ENCODE assay signal across 1 cellular context in the genomic region with DNA sequence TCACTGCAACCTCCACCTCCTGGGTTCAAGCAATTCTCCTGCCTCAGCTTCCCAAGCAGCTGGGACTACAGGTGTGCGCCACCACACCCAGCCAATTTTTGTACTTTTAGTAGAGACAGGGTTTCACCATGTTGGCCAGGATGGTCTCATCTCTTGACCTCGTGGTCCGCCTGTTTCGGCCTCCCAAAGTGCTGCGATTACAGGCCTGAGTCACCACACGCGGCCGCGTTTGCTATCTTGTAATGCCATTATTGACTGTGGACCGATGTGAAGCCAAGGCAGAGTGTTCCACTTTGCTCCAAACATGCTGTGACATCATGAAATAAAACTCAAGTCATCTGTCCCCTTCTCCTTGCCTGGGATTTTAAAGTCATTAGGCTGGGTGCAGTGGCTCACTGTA.
TF ChIP-seq lines count a peak whose summit lies in the region.

No MANE protein-coding gene starts in this region.

TF ChIP-seq in HepG2, 621 proteins besides CTCF, POLR2A, EP300 and RAD21:
- TF ChIP-seq ZNF460 (CRISPR knock-in tag; IDR thresholded peaks at IDR 0.05; ENCODE audit: borderline replicate concordance) = peak; percentile 37; the same call in 1 of the 2 replicates
